8 cellular contexts compared by ENCODE assay signal in the genomic region with DNA sequence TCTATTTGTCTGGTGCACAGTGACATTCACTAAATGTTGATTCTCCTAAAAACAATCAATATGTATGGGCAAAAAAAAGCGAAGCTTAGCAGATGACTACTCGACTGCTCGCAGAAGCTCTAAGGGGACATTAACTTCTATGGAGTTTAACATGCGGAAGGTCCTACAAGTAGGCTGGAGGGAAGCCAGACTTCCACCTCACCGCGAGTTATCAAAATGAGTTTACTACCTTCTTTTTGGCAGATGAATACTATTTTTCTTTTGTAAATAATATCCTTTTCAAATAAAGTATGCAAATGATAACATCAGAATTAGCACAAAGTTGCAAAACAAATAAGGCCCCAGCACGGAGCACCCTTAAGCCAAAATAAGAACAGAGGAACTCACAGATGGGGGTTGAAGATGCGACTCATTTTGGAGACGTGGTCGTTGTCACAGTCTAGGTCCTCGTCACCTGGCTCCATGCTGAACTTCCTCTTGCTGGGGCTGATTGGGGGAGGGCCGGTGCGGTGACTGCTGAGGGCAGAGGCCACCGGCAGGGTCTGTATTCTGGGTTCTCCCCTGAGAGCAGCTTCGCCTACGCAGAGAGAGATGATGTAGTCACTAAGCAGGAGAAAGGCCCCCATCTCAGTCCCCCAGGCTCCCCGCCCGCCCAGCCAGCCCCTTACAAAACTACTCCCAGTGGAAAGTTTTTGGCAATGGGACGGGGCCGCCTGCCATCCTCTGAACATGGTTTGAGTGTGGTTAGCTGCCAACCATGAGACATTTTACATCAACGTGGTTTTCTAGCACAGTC. TPM values are rescaled to one million over a fixed set of nuclear protein-coding genes. Genes with fewer than 3 reads are reported as not detected.
A peak's percentile ranks its signal among the peaks of the same experiment; 100 is the strongest.
DNase-seq lines count a peak whose midpoint lies in the region; ATAC-seq and TF ChIP-seq lines count a peak whose summit lies in the region.

No MANE protein-coding gene starts in this region.

- H3K4me3 Mint-ChIP-seq in activated naive CD8-positive, alpha-beta T cell treated with anti-CD3 and anti-CD28 coated beads, Interleukin-2, amount 10 ng/mL, durations not matched to agents 7 days and 5 days = peak overlapping the region; percentile 67
- H3K4me3 Mint-ChIP-seq in type B pancreatic cell = peak overlapping the region; percentile 72
- no peak overlapping the region for H3K4me3 Mint-ChIP-seq in activated CD4-positive, alpha-beta memory T cell treated with anti-CD3 and anti-CD28 coated beads for 36 hours

- POLR2A ChIA-PET in activated naive CD8-positive, alpha-beta T cell treated with anti-CD3 and anti-CD28 coated beads, Interleukin-2, amount 10 ng/mL, durations not matched to agents 7 days and 5 days (lab: Charles Lee) = no interaction called here
- POLR2A ChIA-PET in activated CD4-positive, alpha-beta memory T cell treated with anti-CD3 and anti-CD28 coated beads for 36 hours (lab: Charles Lee) = no interaction called here

- intact Hi-C loops in activated CD4-positive, alpha-beta memory T cell treated with anti-CD3 and anti-CD28 coated beads for 36 hours (cut with micrococcal nuclease) = no loop called here

- H3K27me3 Mint-ChIP-seq in activated naive CD8-positive, alpha-beta T cell treated with anti-CD3 and anti-CD28 coated beads, Interleukin-2, amount 10 ng/mL, durations not matched to agents 7 days and 5 days = no peaks in the 10 kb centered on the region
- no peaks in the 10 kb centered on the region for H3K27me3 Mint-ChIP-seq in type B pancreatic cell
- no peaks in the 10 kb centered on the region for H3K27me3 Mint-ChIP-seq in activated CD4-positive, alpha-beta memory T cell treated with anti-CD3 and anti-CD28 coated beads for 36 hours

- peak overlapping the region; percentile 81 for H3K27ac Mint-ChIP-seq in activated naive CD8-positive, alpha-beta T cell treated with anti-CD3 and anti-CD28 coated beads, Interleukin-2, amount 10 ng/mL, durations not matched to agents 7 days and 5 days
- peak overlapping the region; percentile 94 for H3K27ac Mint-ChIP-seq in type B pancreatic cell
- H3K27ac Mint-ChIP-seq in activated CD4-positive, alpha-beta memory T cell treated with anti-CD3 and anti-CD28 coated beads for 36 hours = no peak overlapping the region

- H3K9me3 Mint-ChIP-seq in activated naive CD8-positive, alpha-beta T cell treated with anti-CD3 and anti-CD28 coated beads, Interleukin-2, amount 10 ng/mL, durations not matched to agents 7 days and 5 days = peaks cover 6% of the 10 kb centered on the region
- H3K9me3 Mint-ChIP-seq in type B pancreatic cell = no peaks in the 10 kb centered on the region
- H3K9me3 Mint-ChIP-seq in activated CD4-positive, alpha-beta memory T cell treated with anti-CD3 and anti-CD28 coated beads for 36 hours = no peaks in the 10 kb centered on the region

- no peak overlapping the region for H3K4me3 ChIP-seq in lung

- peak; percentile 44 for DNase-seq in activated naive CD8-positive, alpha-beta T cell treated with anti-CD3 and anti-CD28 coated beads, Interleukin-2, amount 10 ng/mL, durations not matched to agents 7 days and 5 days
- no peak for DNase-seq in lung (ENCODE audit: low spot score)
- no peak for DNase-seq in type B pancreatic cell (ENCODE audit: extremely low spot score, unreplicated experiment)
- no peak for DNase-seq in activated CD4-positive, alpha-beta memory T cell treated with anti-CD3 and anti-CD28 coated beads for 36 hours
- no peak for DNase-seq in activated naive CD4-positive, alpha-beta T cell (lab: John Stamatoyannopoulos, UW)

- H3K27ac ChIP-seq in C4-2B = peak overlapping the region; percentile 91
- H3K27ac ChIP-seq in lung (ENCODE audit: low read depth in 1 of 2, low read length in 1 of 2) = peak overlapping the region; percentile 78 to 89

- H3K27me3 ChIP-seq in lung (ENCODE audit: control insufficient read depth, insufficient read depth) = no peaks in the 10 kb centered on the region

- H3K36me3 ChIP-seq in lung (ENCODE audit: control insufficient read depth in 2 of 2, insufficient read depth in 2 of 2, low read length in 2 of 2) = peaks cover 0 to 12% of the 10 kb centered on the region in 2 donors

- ATAC-seq in GM19397 (IDR thresholded peaks at IDR 0.05; ENCODE audit: unreplicated experiment) (peak; percentile 84), HG03378 (IDR thresholded peaks at IDR 0.05; ENCODE audit: unreplicated experiment) (peak; percentile 82), lung (ENCODE audit: insufficient read depth, low FRiP score) (no peak)
- peak; percentile 85 for ATAC-seq in activated naive CD8-positive, alpha-beta T cell treated with anti-CD3 and anti-CD28 coated beads, Interleukin-2, amount 10 ng/mL, durations not matched to agents 7 days and 5 days (ENCODE audit: low read depth)

- peaks cover 9 to 34% of the 10 kb centered on the region in 2 donors for H3K4me1 ChIP-seq in lung (ENCODE audit: control insufficient read depth in 2 of 2, insufficient read depth in 2 of 2, low read length in 2 of 2)

- peaks cover 48% of the 10 kb centered on the region for H3K36me3 Mint-ChIP-seq in activated naive CD8-positive, alpha-beta T cell treated with anti-CD3 and anti-CD28 coated beads, Interleukin-2, amount 10 ng/mL, durations not matched to agents 7 days and 5 days
- H3K36me3 Mint-ChIP-seq in type B pancreatic cell = peaks cover 52% of the 10 kb centered on the region
- H3K36me3 Mint-ChIP-seq in activated CD4-positive, alpha-beta memory T cell treated with anti-CD3 and anti-CD28 coated beads for 36 hours = peaks cover 32% of the 10 kb centered on the region

- 57 to 71% methylated on average over 21 of the region's 21 CpGs for WGBS in lung, 2 donors

- H3K9me3 ChIP-seq in lung (ENCODE audit: control insufficient read depth in 2 of 2, insufficient read depth in 1 of 2, low read length in 1 of 2) = no peaks in the 10 kb centered on the region

- H3K4me1 Mint-ChIP-seq in activated naive CD8-positive, alpha-beta T cell treated with anti-CD3 and anti-CD28 coated beads, Interleukin-2, amount 10 ng/mL, durations not matched to agents 7 days and 5 days = peaks cover 24% of the 10 kb centered on the region
- H3K4me1 Mint-ChIP-seq in type B pancreatic cell (ENCODE audit: unreplicated experiment) = peaks cover 64% of the 10 kb centered on the region
- H3K4me1 Mint-ChIP-seq in activated CD4-positive, alpha-beta memory T cell treated with anti-CD3 and anti-CD28 coated beads for 36 hours (ENCODE audit: low read depth) = peaks cover 4% of the 10 kb centered on the region

- CTCF ChIA-PET in activated CD4-positive, alpha-beta memory T cell treated with anti-CD3 and anti-CD28 coated beads for 36 hours (lab: Charles Lee) = no interaction called here

- TF ChIP-seq CTCF in C4-2B (conservative IDR thresholded peaks at IDR 0.05) = no peak
- no peak for TF ChIP-seq CTCF in lung (IDR thresholded peaks at IDR 0.05; ENCODE audit: control extremely low read depth, extremely low read depth)
- TF ChIP-seq CTCF in type B pancreatic cell (conservative IDR thresholded peaks at IDR 0.05) = no peak

RNA-seq across cellular contexts. Expression of a gene that starts 42.1 kb away (rescaled TPM):
- total RNA-seq in activated naive CD8-positive, alpha-beta T cell treated with anti-CD3 and anti-CD28 coated beads, Interleukin-2, amount 10 ng/mL, durations not matched to agents 7 days and 5 days = 10 to 100 TPM; 33.5 to 37.8 TPM
- 10 to 100 TPM; 45.3 to 94.1 TPM for total RNA-seq in lung
- 10 to 100 TPM; 30.5 to 33.4 TPM for polyA plus RNA-seq in lung
- total RNA-seq in type B pancreatic cell (ENCODE audit: low replicate concordance) = 78.5 and 111 TPM in 2 replicates
- total RNA-seq in activated CD4-positive, alpha-beta memory T cell treated with anti-CD3 and anti-CD28 coated beads for 36 hours = 10 to 100 TPM; 18.2 to 18.7 TPM
